ENCODE assay signal across 2 cellular contexts in genomic region chr11:63729326-63729725, GRCh38.
TF ChIP-seq lines count a peak whose summit lies in the region.

No MANE protein-coding gene starts in this region.

TF ChIP-seq in HepG2, 621 proteins besides CTCF, POLR2A, EP300 and RAD21:
- no peak for TF ChIP-seq ZIK1 (CRISPR knock-in tag; IDR thresholded peaks at IDR 0.05; ENCODE audit: borderline replicate concordance, low read depth)
- 0 out of 2 replicates have a peak, but pooled peaks have one; percentile 30 for TF ChIP-seq ZNF770 (CRISPR knock-in tag; IDR thresholded peaks at IDR 0.05)

TF ChIP-seq in HEK293, 187 proteins besides CTCF, POLR2A, EP300 and RAD21:
- TF ChIP-seq ZEB2 (tag by site-specific recombination; IDR thresholded peaks at IDR 0.05): peak; percentile 25; the same call in 1 of the 2 replicates
- TF ChIP-seq HIC1 (tag by site-specific recombination; IDR thresholded peaks at IDR 0.05): no peak
